ENCODE assay signal across 8 cellular contexts in the genomic region with DNA sequence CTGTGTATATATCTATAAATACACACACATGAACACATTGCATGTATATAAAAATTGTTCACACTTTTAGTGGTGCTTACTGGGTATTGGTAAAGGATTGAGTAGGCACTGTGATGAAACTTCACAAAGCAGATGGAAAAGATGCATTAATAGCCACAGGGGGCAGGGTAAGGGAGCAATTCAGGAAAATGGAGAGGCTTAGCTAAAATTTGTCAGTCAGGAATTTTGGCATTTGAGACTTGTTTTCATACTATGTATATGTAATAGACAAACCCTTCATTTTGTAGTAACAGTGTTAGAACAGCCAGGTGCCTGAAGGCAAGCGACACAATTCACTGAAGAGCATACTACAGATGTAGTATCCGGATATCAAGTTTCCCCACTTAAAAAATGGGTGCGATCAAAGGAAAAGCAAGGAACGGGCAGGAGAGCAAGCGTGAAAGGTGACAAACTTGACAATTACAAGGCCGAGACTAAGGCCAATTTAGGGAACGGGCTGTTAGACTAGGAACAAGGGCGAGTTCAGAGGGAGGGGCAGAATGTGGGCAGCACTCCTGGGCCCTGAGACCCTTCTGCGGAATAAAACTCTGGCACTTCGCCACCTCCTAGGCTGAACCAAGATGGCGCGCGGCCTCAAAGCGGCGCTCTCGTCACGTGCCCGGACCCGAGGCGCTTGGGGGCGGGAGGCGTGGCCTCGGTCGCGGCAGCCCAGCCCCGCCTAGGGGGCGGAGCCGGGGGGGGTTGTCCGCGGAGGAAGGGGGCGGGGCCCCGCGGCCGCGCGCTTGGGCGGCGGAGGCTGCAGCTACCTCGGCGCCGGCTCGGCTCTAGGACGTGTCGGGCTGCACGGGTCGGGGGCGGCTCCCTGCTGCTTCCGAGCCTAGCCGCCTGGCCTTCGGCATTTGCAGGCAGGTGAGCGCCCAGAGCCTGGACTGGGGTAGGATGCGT. TPM values are rescaled to one million over a fixed set of nuclear protein-coding genes. Genes with fewer than 3 reads are reported as not detected.
DNase-seq lines count a peak whose midpoint lies in the region; ATAC-seq and TF ChIP-seq lines count a peak whose summit lies in the region.

A gene (plus strand): TSS at position 771 of the 945 bp plus-strand sequence. CDS start 12,518 bp downstream, outside the sequence.

- H3K36me3 Mint-ChIP-seq in CD8-positive, alpha-beta memory T cell, result peaks cover 0 to 32% (median 4%) of the 10 kb centered on the region in 3 donors
- peaks cover 10% of the 10 kb centered on the region for H3K36me3 Mint-ChIP-seq in activated T-cell treated with anti-CD3 and anti-CD28 coated beads, Interleukin-2, amount 50 U/mL, for 4 hours (ENCODE audit: insufficient read depth)

- H3K9ac ChIP-seq in IMR-90 (ENCODE audit: low read depth, low read length), result peak within 1 kb of the TSS; percentile 80

- peaks cover 18% of the 10 kb centered on the region for H3K36me3 ChIP-seq in CD8-positive, alpha-beta memory T cell (ENCODE audit: insufficient read depth, low read length)
- H3K36me3 ChIP-seq in IMR-90 (ENCODE audit: control insufficient read depth, insufficient read depth, low read length), result peaks cover 11% of the 10 kb centered on the region
- H3K36me3 ChIP-seq in esophagus muscularis mucosa, result peaks cover 26 to 37% (median 32%) of the 10 kb centered on the region in 4 donors
- peaks cover 23 to 37% of the 10 kb centered on the region in 2 donors for H3K36me3 ChIP-seq in muscle layer of duodenum (ENCODE audit: control insufficient read depth in 1 of 2, insufficient read depth in 2 of 2, low read length in 2 of 2)

- peak within 1 kb of the TSS; percentile 59; the same call in 1 of the 3 replicates for H2BK15ac ChIP-seq in IMR-90 (ENCODE audit: low read depth, low read length)

- no peaks in the 10 kb centered on the region for H3K27me3 ChIP-seq in CD8-positive, alpha-beta memory T cell (ENCODE audit: insufficient read depth, low read length, poor library complexity, severe bottlenecking)
- H3K27me3 ChIP-seq in IMR-90 (ENCODE audit: control insufficient read depth, insufficient read depth, low read length) (peaks cover 12% of the 10 kb centered on the region; the same call in 1 of the 2 replicates), esophagus muscularis mucosa (peaks cover 0 to 8% (median 0%) of the 10 kb centered on the region in 4 donors), muscle layer of duodenum (ENCODE audit: low read depth, low read length) (no peaks in the 10 kb centered on the region)

- no peaks in the 10 kb centered on the region for H4K20me1 ChIP-seq in IMR-90 (ENCODE audit: insufficient read depth, low read length)

- peak within 1 kb of the TSS; percentile 96 for H2AFZ ChIP-seq in IMR-90 (replicated peaks; ENCODE audit: low read length, poor library complexity)

- no peak within 1 kb of the TSS for H2BK20ac ChIP-seq in IMR-90 (ENCODE audit: low read depth, low read length)

- H3K79me1 ChIP-seq in IMR-90 (ENCODE audit: low read depth in 1 of 2, low read length in 2 of 2), result peaks cover 13 to 19% of the 10 kb centered on the region in 2 experiments

- TF ChIP-seq EP300 in esophagus muscularis mucosa (IDR thresholded peaks at IDR 0.05), result no peak

- ATAC-seq in GM21423 (IDR thresholded peaks at IDR 0.05; ENCODE audit: unreplicated experiment) (peak; percentile 82), IMR-90 (ENCODE audit: low read depth) (peak; percentile 92)
- ATAC-seq in activated T-cell treated with anti-CD3 and anti-CD28 coated beads, Interleukin-2, amount 50 U/mL, for 4 hours, result peak; percentile 93

- peak within 1 kb of the TSS; percentile 32 to 92 (median 85) for H3K27ac Mint-ChIP-seq in CD8-positive, alpha-beta memory T cell

- H3K18ac ChIP-seq in IMR-90 (ENCODE audit: low read depth, low read length), result peak within 1 kb of the TSS; percentile 97

- H3K27ac ChIP-seq in CD8-positive, alpha-beta memory T cell (ENCODE audit: low read depth, low read length), result peak within 1 kb of the TSS; percentile 58
- H3K27ac ChIP-seq in IMR-90 (ENCODE audit: insufficient read depth, low read length) (peak within 1 kb of the TSS; percentile 71), esophagus muscularis mucosa (replicated peaks in 1 of 4) (peak within 1 kb of the TSS; percentile 57 to 70 (median 66)), muscle layer of duodenum (ENCODE audit: low read length) (no peak within 1 kb of the TSS)

- H3K9me3 Mint-ChIP-seq in CD8-positive, alpha-beta memory T cell, result no peaks in the 10 kb centered on the region
- H3K9me3 Mint-ChIP-seq in activated T-cell treated with anti-CD3 and anti-CD28 coated beads, Interleukin-2, amount 50 U/mL, for 4 hours, result no peaks in the 10 kb centered on the region

- no peak within 1 kb of the TSS for H3K56ac ChIP-seq in IMR-90 (ENCODE audit: extremely low read depth, insufficient read depth, low read length)

- H4K5ac ChIP-seq in IMR-90 (ENCODE audit: low read depth, low read length), result peak within 1 kb of the TSS; percentile 100

- peak; percentile 79 to 86 (median 83) for DNase-seq in CD8-positive, alpha-beta memory T cell
- DNase-seq in IMR-90 (peak; percentile 75), OCI-M2 (lab: John Stamatoyannopoulos, UW; ENCODE audit: unreplicated experiment) (peak; percentile 72), esophagus muscularis mucosa (ENCODE audit: extremely low spot score) (peak; percentile 92)
- peak; percentile 82 for DNase-seq in activated T-cell treated with anti-CD3 and anti-CD28 coated beads, Interleukin-2, amount 50 U/mL, for 4 hours
- peak; percentile 90 for DNase-seq in stimulated activated CD8-positive, alpha-beta memory T cell treated with anti-CD3 and anti-CD28 coated beads, Interleukin-4, amount 100 ng/mL, for 48 hours

- CTCF ChIA-PET in CD8-positive, alpha-beta memory T cell (lab: Charles Lee), result interaction anchor here (0.6 kb wide), 1 partner anchor 13 kb away, joined by 4 read pairs; no protein-coding TSS in a partner anchor
- CTCF ChIA-PET in IMR-90 (lab: Yijun Ruan, JAX), result interaction anchor here (1.0 kb wide), 1 partner anchor 13 kb away, joined by 3 read pairs; no protein-coding TSS in a partner anchor

- peak within 1 kb of the TSS; percentile 37 for H2BK120ac ChIP-seq in IMR-90 (ENCODE audit: low read depth, low read length)

- no TSS peak for BruUV-seq in IMR-90 (replicated peaks; lab: Mats Ljungman, UMichigan)

- peak within 1 kb of the TSS; percentile 80 for H3K14ac ChIP-seq in IMR-90 (replicated peaks; ENCODE audit: low read depth, low read length)

- H3K4ac ChIP-seq in IMR-90 (ENCODE audit: low read depth, low read length), result peak within 1 kb of the TSS; percentile 79

- no peak for TF ChIP-seq RAD21 in IMR-90 (IDR thresholded peaks at IDR 0.05; ENCODE audit: low read length)

- H4K91ac ChIP-seq in IMR-90 (ENCODE audit: insufficient read depth, low read depth, low read length), result peak within 1 kb of the TSS; percentile 95

- no peaks in the 10 kb centered on the region for H3K27me3 Mint-ChIP-seq in CD8-positive, alpha-beta memory T cell
- H3K27me3 Mint-ChIP-seq in activated T-cell treated with anti-CD3 and anti-CD28 coated beads, Interleukin-2, amount 50 U/mL, for 4 hours (ENCODE audit: low read depth), result peaks cover 7% of the 10 kb centered on the region

- H3K4me1 ChIP-seq in CD8-positive, alpha-beta memory T cell (ENCODE audit: insufficient read depth, low read length), result peaks cover 15% of the 10 kb centered on the region
- H3K4me1 ChIP-seq in IMR-90 (ENCODE audit: control insufficient read depth, insufficient read depth, low read length) (peaks cover 15% of the 10 kb centered on the region), esophagus muscularis mucosa (peaks cover 20 to 22% (median 21%) of the 10 kb centered on the region in 4 donors), muscle layer of duodenum (ENCODE audit: control insufficient read depth in 1 of 2, insufficient read depth in 2 of 2, low read length in 2 of 2) (peaks cover 0 to 20% of the 10 kb centered on the region in 2 donors)

- peak within 1 kb of the TSS; percentile 72 to 85 (median 79) for H3K4me3 Mint-ChIP-seq in CD8-positive, alpha-beta memory T cell
- peak within 1 kb of the TSS; percentile 74 for H3K4me3 Mint-ChIP-seq in activated T-cell treated with anti-CD3 and anti-CD28 coated beads, Interleukin-2, amount 50 U/mL, for 4 hours

- peak within 1 kb of the TSS; percentile 74 for H2BK5ac ChIP-seq in IMR-90 (ENCODE audit: low read depth, low read length, poor library complexity, severe bottlenecking)

- peak within 1 kb of the TSS; percentile 79 for H3K4me3 ChIP-seq in CD8-positive, alpha-beta memory T cell (ENCODE audit: low read length)
- H3K4me3 ChIP-seq in IMR-90 (ENCODE audit: insufficient read depth, low read depth, low read length) (peak within 1 kb of the TSS; percentile 70), esophagus muscularis mucosa (peak within 1 kb of the TSS; percentile 58 to 77 (median 59)), muscle layer of duodenum (ENCODE audit: low read depth in 1 of 2, low read length in 2 of 2) (peak within 1 kb of the TSS; percentile 65 to 70)

- H2AK9ac ChIP-seq in IMR-90 (replicated peaks; ENCODE audit: low read depth, low read length, poor library complexity), result peak within 1 kb of the TSS; percentile 97

- H3K9me3 ChIP-seq in CD8-positive, alpha-beta memory T cell (ENCODE audit: low read length), result no peaks in the 10 kb centered on the region
- no peaks in the 10 kb centered on the region for H3K9me3 ChIP-seq in IMR-90 (ENCODE audit: control insufficient read depth, insufficient read depth, low read length)
- no peaks in the 10 kb centered on the region for H3K9me3 ChIP-seq in esophagus muscularis mucosa
- no peaks in the 10 kb centered on the region for H3K9me3 ChIP-seq in muscle layer of duodenum (ENCODE audit: control insufficient read depth in 1 of 2, low read length in 2 of 2)

- TF ChIP-seq POLR2A in IMR-90 (IDR thresholded peaks at IDR 0.05; ENCODE audit: low read depth, low read length) (no peak), esophagus muscularis mucosa (IDR thresholded peaks at IDR 0.05; ENCODE audit: low read depth) (peak; percentile 18)

- H3K23ac ChIP-seq in IMR-90 (ENCODE audit: low read depth, low read length), result peak within 1 kb of the TSS; percentile 73

- WGBS in IMR-90 (ENCODE audit: extremely low coverage in 2 of 2, insufficient read length in 1 of 2), 2 experiments, result 8% methylated on average over 5 of the region's 52 CpGs; no CpG with 5 or more reads in 1 of the 2 experiments
- 19% methylated on average over 29 of the region's 52 CpGs for WGBS in esophagus muscularis mucosa

- H4K8ac ChIP-seq in IMR-90 (ENCODE audit: low read depth in 2 of 2, low read length in 2 of 2), result peak within 1 kb of the TSS; percentile 100

- 0 out of 2 replicates have a peak, but pooled peaks cover 3% of the 10 kb centered on the region for H3K9me1 ChIP-seq in IMR-90 (ENCODE audit: insufficient read depth, low read length)

- peak within 1 kb of the TSS; percentile 99 for H3K4me2 ChIP-seq in IMR-90 (ENCODE audit: low read depth, low read length)

- intact Hi-C loops in IMR-90 (cut with micrococcal nuclease), result no loop called here
- intact Hi-C loops in esophagus muscularis mucosa (cut with DNase I), result no loop called here

- TF ChIP-seq CTCF in IMR-90 (conservative IDR thresholded peaks at IDR 0.05; ENCODE audit: low read depth, low read length) (no peak), esophagus muscularis mucosa (IDR thresholded peaks at IDR 0.05) (peak in 1 of 3 experiments; percentile 31)

- dilution Hi-C loops in IMR-90 (cut with HindIII; ENCODE audit: low sequenced_read_pairs, unreplicated experiment), result no loop called here

- peak within 1 kb of the TSS; percentile 93 for H2AK5ac ChIP-seq in IMR-90 (ENCODE audit: low read depth, low read length)

- POLR2A ChIA-PET in CD8-positive, alpha-beta memory T cell (lab: Charles Lee), result interaction anchor here (0.7 kb wide), 1 partner anchor 19 kb away, joined by 3 read pairs; a partner anchor contains a TSS
- POLR2A ChIA-PET in IMR-90 (lab: Charles Lee; ENCODE audit: unreplicated experiment), result no interaction called here

- in situ Hi-C loops in IMR-90 (cut with MboI; ENCODE audit: low sequenced_read_pairs), result no loop called here

- H3K4me1 Mint-ChIP-seq in CD8-positive, alpha-beta memory T cell, result peaks cover 7 to 18% (median 10%) of the 10 kb centered on the region in 3 donors
- H3K4me1 Mint-ChIP-seq in activated T-cell treated with anti-CD3 and anti-CD28 coated beads, Interleukin-2, amount 50 U/mL, for 4 hours (ENCODE audit: low read depth), result peaks cover 10% of the 10 kb centered on the region

RNA-seq across cellular contexts. Expression of the gene that starts here (rescaled TPM):
- total RNA-seq in CD8-positive, alpha-beta memory T cell, result 1 to 10 TPM; 1.2 to 1.5 TPM
- not detected for polyA plus RNA-seq in CD8-positive, alpha-beta memory T cell
- total RNA-seq in IMR-90 (2012; rRNA removed) (3.6 and 5.4 TPM in 2 replicates), esophagus muscularis mucosa (1 to 10 TPM in 2 of 4 donors, under 1 TPM in 2; 0.42 to 1.6 (median 1.1) TPM)
- 13.7 and 14.3 TPM in 2 replicates for polyA plus RNA-seq in IMR-90 (2012; rRNA removed)
- 6.1 and 8.4 TPM in 2 replicates for polyA plus RNA-seq in IMR-90 (2012; cell fraction: cytosol; rRNA removed)
- polyA plus RNA-seq in IMR-90 (2012; cell fraction: nucleus; rRNA removed; ENCODE audit: low replicate concordance), result 166 and 173 TPM in 2 replicates
- total RNA-seq in activated T-cell treated with anti-CD3 and anti-CD28 coated beads, Interleukin-2, amount 50 U/mL, for 4 hours, result 1 to 10 TPM in 1 of 3 donors, under 1 TPM in 2; 0.37 to 1.2 (median 0.82) TPM
